Comparison of ENCODE assay signal across 23 cellular contexts in the genomic region with DNA sequence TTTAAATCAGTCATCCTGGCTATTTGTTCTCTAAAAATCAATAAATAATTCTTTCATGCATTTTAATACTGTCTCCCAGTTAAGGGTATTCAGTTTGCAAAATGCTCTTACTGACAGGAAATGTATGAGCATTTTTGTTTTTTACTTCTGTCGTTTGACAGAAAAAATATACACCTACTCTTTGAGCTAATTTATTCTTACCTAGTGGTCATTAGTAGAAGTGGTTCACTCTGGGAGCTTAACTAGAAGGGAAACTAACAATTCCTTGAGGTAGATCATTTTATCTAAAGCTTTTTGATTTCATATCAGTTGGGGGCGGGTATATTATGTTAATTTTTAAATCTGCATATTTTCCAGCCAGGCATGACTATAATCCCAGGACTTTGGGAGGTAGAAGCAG. TPM values are rescaled to one million over a fixed set of nuclear protein-coding genes. Genes with fewer than 3 reads are reported as not detected.
DNase-seq lines count a peak whose midpoint lies in the region; ATAC-seq and TF ChIP-seq lines count a peak whose summit lies in the region.
"Had no signal": no experiment of that assay in that cellular context is flagged by ENCODE, and none has a peak within 500 bp of the region (broad histone marks: within the 10 kb centered on the region; RNA-seq: fewer than 3 reads in every experiment).

No MANE protein-coding gene starts in this region.

- peaks cover 9% of the 10 kb centered on the region; the same call in 1 of the 2 replicates for H4K20me1 ChIP-seq in GM23338 (replicated peaks; ENCODE audit: insufficient read depth)
- H4K20me1 ChIP-seq: BLaER1 had no signal

- no peaks in the 10 kb centered on the region for H3K9me2 ChIP-seq in GM23338 (ENCODE audit: insufficient read depth)

- peaks cover 7% of the 10 kb centered on the region; the same call in 1 of the 2 replicates for H3K4me1 ChIP-seq in GM23338 (ENCODE audit: insufficient read depth)
- H3K4me1 ChIP-seq: A549, BE2C, BLaER1 had no signal

- no peak overlapping the region for H3K4me3 ChIP-seq in GM23338
- H3K4me3 ChIP-seq: A549, BLaER1, GM12878 had no signal

- H3K9me3 Mint-ChIP-seq in GM23338 (peaks cover 14% of the 10 kb centered on the region; the same call in 2 of the 3 replicates), endothelial cell (ENCODE audit: unreplicated experiment) (peaks cover 3% of the 10 kb centered on the region), type B pancreatic cell (no peaks in the 10 kb centered on the region)
- H3K9me3 Mint-ChIP-seq: CD4-positive, alpha-beta memory T cell; CD4-positive, CD25-positive, alpha-beta regulatory T cell; CD8-positive, alpha-beta memory T cell had no signal

- no peaks in the 10 kb centered on the region; the same call in 1 of the 2 replicates for H3F3A ChIP-seq in GM23338 (replicated peaks; ENCODE audit: low read depth)

- ATAC-seq in GM23338, result no peak
- ATAC-seq: A549, GM12878 had no signal

- no peak overlapping the region for H2AFZ ChIP-seq in GM23338

- TF ChIP-seq CTCF in GM23338 (conservative IDR thresholded peaks at IDR 0.05; ENCODE audit: low read depth in 2 of 2) (peak in 1 of 2 experiments; percentile 27; a peak in 1 of 4 replicates), endothelial cell (IDR thresholded peaks at IDR 0.05; ENCODE audit: unreplicated experiment) (no peak), type B pancreatic cell (conservative IDR thresholded peaks at IDR 0.05) (peak; percentile 53)

- peaks cover 68% of the 10 kb centered on the region for H3K36me3 Mint-ChIP-seq in GM23338 (ENCODE audit: low read depth)
- peaks cover 58% of the 10 kb centered on the region for H3K36me3 Mint-ChIP-seq in endothelial cell (ENCODE audit: low read depth, unreplicated experiment)
- peaks cover 53% of the 10 kb centered on the region for H3K36me3 Mint-ChIP-seq in type B pancreatic cell

- H3K4me3 Mint-ChIP-seq in GM23338 (no peak overlapping the region), endothelial cell (ENCODE audit: unreplicated experiment) (peak overlapping the region; percentile 10), type B pancreatic cell (no peak overlapping the region)
- H3K4me3 Mint-ChIP-seq: CD14-positive monocyte; CD4-positive, alpha-beta memory T cell; CD4-positive, CD25-positive, alpha-beta regulatory T cell; CD8-positive, alpha-beta memory T cell had no signal

- peaks cover 7% of the 10 kb centered on the region for H3K4me1 Mint-ChIP-seq in GM23338
- H3K4me1 Mint-ChIP-seq in endothelial cell (ENCODE audit: unreplicated experiment), result no peaks in the 10 kb centered on the region
- no peaks in the 10 kb centered on the region for H3K4me1 Mint-ChIP-seq in type B pancreatic cell (ENCODE audit: unreplicated experiment)
- H3K4me1 Mint-ChIP-seq: CD14-positive monocyte; CD8-positive, alpha-beta memory T cell had no signal

- H3K27ac ChIP-seq in GM23338 (ENCODE audit: low read depth), result no peak overlapping the region
- H3K27ac ChIP-seq: 22Rv1, A549, BLaER1 had no signal

- no peak overlapping the region for H3K4me2 ChIP-seq in GM23338
- H3K4me2 ChIP-seq: A549, BLaER1 had no signal

- H3K27me3 Mint-ChIP-seq in GM23338 (ENCODE audit: insufficient read depth, low read depth, poor library complexity) (peaks cover 1% of the 10 kb centered on the region), endothelial cell (ENCODE audit: unreplicated experiment) (peaks cover under 1% of the 10 kb centered on the region), type B pancreatic cell (no peaks in the 10 kb centered on the region)
- H3K27me3 Mint-ChIP-seq: CD4-positive, alpha-beta memory T cell; CD4-positive, CD25-positive, alpha-beta regulatory T cell; CD8-positive, alpha-beta memory T cell had no signal

- no peaks in the 10 kb centered on the region for H3K79me2 ChIP-seq in GM23338 (replicated peaks; ENCODE audit: insufficient read depth)

- H3K27me3 ChIP-seq in GM23338 (ENCODE audit: insufficient read depth), result no peaks in the 10 kb centered on the region
- H3K27me3 ChIP-seq: BE2C, BLaER1 had no signal

- peak; percentile 28 for DNase-seq in GM23338 (ENCODE audit: low spot score)
- DNase-seq in endothelial cell (ENCODE audit: low spot score), result no peak
- no peak for DNase-seq in type B pancreatic cell (ENCODE audit: extremely low spot score, unreplicated experiment)
- no peak for DNase-seq in SHP77 (lab: John Stamatoyannopoulos, UW)
- DNase-seq in AML-193 (lab: John Stamatoyannopoulos, UW), result no peak
- DNase-seq: BE2C; C1 segment of cervical spinal cord; CD4-positive, alpha-beta memory T cell; CD4-positive, CD25-positive, alpha-beta regulatory T cell; CD8-positive, alpha-beta memory T cell; COR-L47; DMS153; DMS53; DMS79; DND-41; EL; GDM1 had no signal

- H3K36me3 ChIP-seq in GM23338 (ENCODE audit: insufficient read depth), result peaks cover 11% of the 10 kb centered on the region

- H3K27ac Mint-ChIP-seq in GM23338 (no peak overlapping the region), endothelial cell (ENCODE audit: unreplicated experiment) (no peak overlapping the region), type B pancreatic cell (no peak overlapping the region)
- H3K27ac Mint-ChIP-seq: CD4-positive, CD25-positive, alpha-beta regulatory T cell; CD8-positive, alpha-beta memory T cell had no signal

TF ChIP-seq in GM23338, 12 proteins besides CTCF, POLR2A, EP300 and RAD21:
- TF ChIP-seq, protein P1, sequence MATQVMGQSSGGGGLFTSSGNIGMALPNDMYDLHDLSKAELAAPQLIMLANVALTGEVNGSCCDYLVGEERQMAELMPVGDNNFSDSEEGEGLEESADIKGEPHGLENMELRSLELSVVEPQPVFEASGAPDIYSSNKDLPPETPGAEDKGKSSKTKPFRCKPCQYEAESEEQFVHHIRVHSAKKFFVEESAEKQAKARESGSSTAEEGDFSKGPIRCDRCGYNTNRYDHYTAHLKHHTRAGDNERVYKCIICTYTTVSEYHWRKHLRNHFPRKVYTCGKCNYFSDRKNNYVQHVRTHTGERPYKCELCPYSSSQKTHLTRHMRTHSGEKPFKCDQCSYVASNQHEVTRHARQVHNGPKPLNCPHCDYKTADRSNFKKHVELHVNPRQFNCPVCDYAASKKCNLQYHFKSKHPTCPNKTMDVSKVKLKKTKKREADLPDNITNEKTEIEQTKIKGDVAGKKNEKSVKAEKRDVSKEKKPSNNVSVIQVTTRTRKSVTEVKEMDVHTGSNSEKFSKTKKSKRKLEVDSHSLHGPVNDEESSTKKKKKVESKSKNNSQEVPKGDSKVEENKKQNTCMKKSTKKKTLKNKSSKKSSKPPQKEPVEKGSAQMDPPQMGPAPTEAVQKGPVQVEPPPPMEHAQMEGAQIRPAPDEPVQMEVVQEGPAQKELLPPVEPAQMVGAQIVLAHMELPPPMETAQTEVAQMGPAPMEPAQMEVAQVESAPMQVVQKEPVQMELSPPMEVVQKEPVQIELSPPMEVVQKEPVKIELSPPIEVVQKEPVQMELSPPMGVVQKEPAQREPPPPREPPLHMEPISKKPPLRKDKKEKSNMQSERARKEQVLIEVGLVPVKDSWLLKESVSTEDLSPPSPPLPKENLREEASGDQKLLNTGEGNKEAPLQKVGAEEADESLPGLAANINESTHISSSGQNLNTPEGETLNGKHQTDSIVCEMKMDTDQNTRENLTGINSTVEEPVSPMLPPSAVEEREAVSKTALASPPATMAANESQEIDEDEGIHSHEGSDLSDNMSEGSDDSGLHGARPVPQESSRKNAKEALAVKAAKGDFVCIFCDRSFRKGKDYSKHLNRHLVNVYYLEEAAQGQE (IDR thresholded peaks at IDR 0.05; ENCODE audit: unreplicated experiment), result no peak
- no peak for TF ChIP-seq NANOG (IDR thresholded peaks at IDR 0.05; ENCODE audit: borderline replicate concordance)
- no peak for TF ChIP-seq JUNB (IDR thresholded peaks at IDR 0.05; ENCODE audit: unreplicated experiment)
- TF ChIP-seq EZH2 (IDR thresholded peaks at IDR 0.05; ENCODE audit: low read depth, unreplicated experiment), result no peak
- no peak for TF ChIP-seq ZNF114 (CRISPR knock-in tag; IDR thresholded peaks at IDR 0.05)
- TF ChIP-seq, protein P2, sequence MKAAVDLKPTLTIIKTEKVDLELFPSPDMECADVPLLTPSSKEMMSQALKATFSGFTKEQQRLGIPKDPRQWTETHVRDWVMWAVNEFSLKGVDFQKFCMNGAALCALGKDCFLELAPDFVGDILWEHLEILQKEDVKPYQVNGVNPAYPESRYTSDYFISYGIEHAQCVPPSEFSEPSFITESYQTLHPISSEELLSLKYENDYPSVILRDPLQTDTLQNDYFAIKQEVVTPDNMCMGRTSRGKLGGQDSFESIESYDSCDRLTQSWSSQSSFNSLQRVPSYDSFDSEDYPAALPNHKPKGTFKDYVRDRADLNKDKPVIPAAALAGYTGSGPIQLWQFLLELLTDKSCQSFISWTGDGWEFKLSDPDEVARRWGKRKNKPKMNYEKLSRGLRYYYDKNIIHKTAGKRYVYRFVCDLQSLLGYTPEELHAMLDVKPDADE (IDR thresholded peaks at IDR 0.05), result no peak
- TF ChIP-seq ZNF331 (CRISPR knock-in tag; IDR thresholded peaks at IDR 0.05; ENCODE audit: low read depth), result no peak
- no peak for TF ChIP-seq STAT1 (IDR thresholded peaks at IDR 0.05; ENCODE audit: unreplicated experiment)

RNA-seq across cellular contexts. Expression of a gene that starts 33.8 kb away (rescaled TPM):
- 11.3 and 13.2 TPM in 2 replicates for total RNA-seq in GM23338 (2014; rRNA removed; shearing (Covaris generic))
- 2.4 and 2.8 TPM in 2 replicates for polyA plus RNA-seq in GM23338 (2016; fragmentation: Nextera tagmentation; extraction: Ambion mirVana)
- total RNA-seq in endothelial cell (ENCODE audit: unreplicated experiment), result 1.1 TPM
- total RNA-seq in type B pancreatic cell (ENCODE audit: low replicate concordance), result 0.99 and 2.0 TPM in 2 replicates
- total RNA-seq: CD4-positive, CD25-positive, alpha-beta regulatory T cell; G401 had no signal
